9 cellular contexts compared by ENCODE assay signal in the genomic region with DNA sequence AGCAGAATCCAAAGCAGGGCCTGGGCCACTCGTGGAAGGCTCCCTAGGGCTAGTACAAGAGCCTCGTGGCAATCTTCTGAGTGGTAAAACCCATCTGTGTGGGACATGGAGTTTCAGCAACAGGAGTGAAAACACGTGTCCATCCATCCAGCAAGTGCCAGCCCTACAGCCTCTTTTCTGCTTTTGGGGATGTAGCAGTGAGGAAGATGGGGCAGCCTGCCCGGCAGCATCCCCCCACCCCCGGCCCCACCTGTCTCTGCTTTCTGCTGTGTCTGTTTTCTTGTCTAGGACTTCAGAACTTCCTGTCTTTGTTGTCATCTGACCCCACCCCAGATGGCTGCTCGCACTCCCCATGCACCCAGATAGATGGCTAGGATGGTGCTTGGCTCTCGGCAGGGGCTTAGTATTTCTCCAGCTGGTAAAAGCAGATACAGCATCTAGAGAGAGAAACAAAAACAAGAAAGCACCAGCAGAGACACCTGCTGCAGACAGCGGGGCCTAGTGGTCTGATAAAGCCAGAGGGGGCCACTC. TPM values are rescaled to one million over a fixed set of nuclear protein-coding genes. Genes with fewer than 3 reads are reported as not detected.
DNase-seq lines count a peak whose midpoint lies in the region; ATAC-seq and TF ChIP-seq lines count a peak whose summit lies in the region.
"Had no signal": no experiment of that assay in that cellular context is flagged by ENCODE, and none has a peak within 500 bp of the region (broad histone marks: within the 10 kb centered on the region; RNA-seq: fewer than 3 reads in every experiment).

No MANE protein-coding gene starts in this region.

- H3K36me3 ChIP-seq in hepatocyte (replicated peaks; ENCODE audit: insufficient read depth, low read depth), result no peaks in the 10 kb centered on the region
- H3K36me3 ChIP-seq in subcutaneous abdominal adipose tissue (ENCODE audit: control insufficient read depth in 5 of 5, insufficient read depth in 5 of 5, low read length in 5 of 5), result peaks cover 0 to 32% (median 24%) of the 10 kb centered on the region in 5 donors
- peaks cover 0 to 33% (median 7%) of the 10 kb centered on the region in 3 donors for H3K36me3 ChIP-seq in tibial nerve

- TF ChIP-seq CTCF in hepatocyte (IDR thresholded peaks at IDR 0.05; ENCODE audit: poor library complexity), result no peak
- no peak for TF ChIP-seq CTCF in tibial nerve (IDR thresholded peaks at IDR 0.05)

- peaks cover 32% of the 10 kb centered on the region for H3K4me1 Mint-ChIP-seq in activated T-cell treated with anti-CD3 and anti-CD28 coated beads, Interleukin-2, amount 50 U/mL, for 72 hours (ENCODE audit: low read depth)
- H3K4me1 Mint-ChIP-seq in activated CD8-positive, alpha-beta T cell treated with anti-CD3 and anti-CD28 coated beads, Interleukin-2, amount 10 ng/mL, durations not matched to agents 7 days and 5 days (ENCODE audit: low read depth), result peaks cover 38% of the 10 kb centered on the region

- no peaks in the 10 kb centered on the region for H3K9me2 ChIP-seq in hepatocyte (replicated peaks; ENCODE audit: insufficient read depth)

- peak overlapping the region; percentile 20 for H3K27ac Mint-ChIP-seq in activated T-cell treated with anti-CD3 and anti-CD28 coated beads, Interleukin-2, amount 50 U/mL, for 72 hours
- H3K27ac Mint-ChIP-seq in activated CD8-positive, alpha-beta T cell treated with anti-CD3 and anti-CD28 coated beads, Interleukin-2, amount 10 ng/mL, durations not matched to agents 7 days and 5 days, result peak overlapping the region; percentile 80

- no peaks in the 10 kb centered on the region for H3K27me3 ChIP-seq in hepatocyte
- no peaks in the 10 kb centered on the region for H3K27me3 ChIP-seq in subcutaneous abdominal adipose tissue (ENCODE audit: control insufficient read depth in 5 of 5, insufficient read depth in 4 of 5, low read length in 5 of 5)
- no peaks in the 10 kb centered on the region for H3K27me3 ChIP-seq in tibial nerve

- WGBS in hepatocyte (ENCODE audit: low lambda C conversion rate, missing lambda C conversion rate), result 93% methylated on average over 8 of the region's 8 CpGs
- WGBS in tibial nerve, 2 donors, result 57 to 76% methylated on average over 5 to 8 of the region's 8 CpGs

- H2AFZ ChIP-seq in hepatocyte, result no peak overlapping the region

- peaks cover 51% of the 10 kb centered on the region for H3K79me2 ChIP-seq in hepatocyte

- H3K27me3 Mint-ChIP-seq in activated T-cell treated with anti-CD3 and anti-CD28 coated beads, Interleukin-2, amount 50 U/mL, for 72 hours (ENCODE audit: low read depth), result no peaks in the 10 kb centered on the region
- no peaks in the 10 kb centered on the region for H3K27me3 Mint-ChIP-seq in activated CD8-positive, alpha-beta T cell treated with anti-CD3 and anti-CD28 coated beads, Interleukin-2, amount 10 ng/mL, durations not matched to agents 7 days and 5 days (ENCODE audit: low read depth)

- peak overlapping the region; percentile 80 to 85 for H3K4me3 Mint-ChIP-seq in activated T-cell treated with anti-CD3 and anti-CD28 coated beads, Interleukin-2, amount 50 U/mL, for 72 hours
- H3K4me3 Mint-ChIP-seq in activated CD8-positive, alpha-beta T cell treated with anti-CD3 and anti-CD28 coated beads, Interleukin-2, amount 10 ng/mL, durations not matched to agents 7 days and 5 days, result peak overlapping the region; percentile 76

- H3K9me3 Mint-ChIP-seq in activated T-cell treated with anti-CD3 and anti-CD28 coated beads, Interleukin-2, amount 50 U/mL, for 72 hours, result peaks cover 0 to 1% of the 10 kb centered on the region in 2 donors
- H3K9me3 Mint-ChIP-seq in activated CD8-positive, alpha-beta T cell treated with anti-CD3 and anti-CD28 coated beads, Interleukin-2, amount 10 ng/mL, durations not matched to agents 7 days and 5 days (ENCODE audit: insufficient read depth), result no peaks in the 10 kb centered on the region

- H3K4me3 ChIP-seq in hepatocyte (no peak overlapping the region), subcutaneous abdominal adipose tissue (ENCODE audit: low read depth in 1 of 5, low read length in 5 of 5) (peak overlapping the region in 4 of 5 donors; percentile 25 to 86 (median 76)), tibial nerve (peak overlapping the region in 1 of 4 donors; percentile 97)

- peaks cover 3 to 5% of the 10 kb centered on the region in 2 donors for H3K36me3 Mint-ChIP-seq in activated T-cell treated with anti-CD3 and anti-CD28 coated beads, Interleukin-2, amount 50 U/mL, for 72 hours (ENCODE audit: insufficient read depth in 2 of 2)
- peaks cover 11% of the 10 kb centered on the region for H3K36me3 Mint-ChIP-seq in activated CD8-positive, alpha-beta T cell treated with anti-CD3 and anti-CD28 coated beads, Interleukin-2, amount 10 ng/mL, durations not matched to agents 7 days and 5 days (ENCODE audit: low read depth)

- ATAC-seq in activated T-cell treated with anti-CD3 and anti-CD28 coated beads, Interleukin-2, amount 50 U/mL, for 72 hours (replicated peaks in 1 of 2), result no peak
- ATAC-seq in activated CD8-positive, alpha-beta T cell treated with anti-CD3 and anti-CD28 coated beads, Interleukin-2, amount 10 ng/mL, durations not matched to agents 7 days and 5 days, result no peak

- CTCF ChIA-PET in activated CD8-positive, alpha-beta T cell treated with anti-CD3 and anti-CD28 coated beads, Interleukin-2, amount 10 ng/mL, durations not matched to agents 7 days and 5 days (lab: Charles Lee), result no interaction called here

- TF ChIP-seq EP300 in tibial nerve (IDR thresholded peaks at IDR 0.05), result no peak

- H3K9ac ChIP-seq in subcutaneous abdominal adipose tissue (ENCODE audit: low read length in 5 of 5), result peak overlapping the region in 3 of 5 donors; percentile 80 to 98 (median 88)

- H3K4me1 ChIP-seq in hepatocyte (ENCODE audit: insufficient read depth) (peaks cover 23% of the 10 kb centered on the region), subcutaneous abdominal adipose tissue (ENCODE audit: control insufficient read depth in 5 of 5, insufficient read depth in 5 of 5, low read length in 5 of 5) (peaks cover 7 to 54% (median 46%) of the 10 kb centered on the region in 5 donors), tibial nerve (peaks cover 0 to 66% (median 41%) of the 10 kb centered on the region in 4 donors)

- POLR2A ChIA-PET in activated CD8-positive, alpha-beta T cell treated with anti-CD3 and anti-CD28 coated beads, Interleukin-2, amount 10 ng/mL, durations not matched to agents 7 days and 5 days (lab: Charles Lee), result interaction anchor here (0.5 kb wide), 2 partner anchors 48 to 108 kb away, joined by 3 read pairs; no protein-coding TSS in a partner anchor

- peak overlapping the region; percentile 95 for H3K4me2 ChIP-seq in hepatocyte

- H3K9me3 ChIP-seq in hepatocyte (ENCODE audit: low read depth) (no peaks in the 10 kb centered on the region), subcutaneous abdominal adipose tissue (ENCODE audit: control insufficient read depth in 5 of 5, low read length in 5 of 5) (no peaks in the 10 kb centered on the region), tibial nerve (no peaks in the 10 kb centered on the region)

- DNase-seq in activated T-cell treated with anti-CD3 and anti-CD28 coated beads, Interleukin-2, amount 50 U/mL, for 72 hours, result no peak
- DNase-seq in activated T-cell treated with anti-CD3 and anti-CD28 coated beads, Interleukin-2, amount 50 U/mL, for 1 hour, result no peak
- no peak for DNase-seq in activated CD8-positive, alpha-beta T cell treated with anti-CD3 and anti-CD28 coated beads, Interleukin-2, amount 10 ng/mL, durations not matched to agents 7 days and 5 days
- DNase-seq in hepatocyte (ENCODE audit: low spot score) (no peak), SHP77 (lab: John Stamatoyannopoulos, UW) (no peak), tibial nerve (ENCODE audit: low spot score in 2 of 2) (no peak)
- DNase-seq in stimulated activated CD4-positive, alpha-beta T cell treated with anti-CD3 and anti-CD28 coated beads, Interleukin-15, amount 100 ng/mL, for 24 hours, result no peak
- DNase-seq: anterior cingulate cortex had no signal

- peaks cover 28% of the 10 kb centered on the region for H4K20me1 ChIP-seq in hepatocyte (ENCODE audit: insufficient read depth, poor library complexity, severe bottlenecking)

- no peak overlapping the region for H3K27ac ChIP-seq in hepatocyte
- peak overlapping the region; percentile 57 for H3K27ac ChIP-seq in subcutaneous abdominal adipose tissue (ENCODE audit: low read depth, low read length)
- peak overlapping the region in 2 of 4 donors; percentile 87 to 92 for H3K27ac ChIP-seq in tibial nerve

- TF ChIP-seq POLR2A in tibial nerve (IDR thresholded peaks at IDR 0.05), result no peak

RNA-seq across cellular contexts. Expression of gene CPTP, which starts 1.5 kb away (rescaled TPM):
- 10 to 100 TPM; 18.0 to 22.8 TPM for total RNA-seq in activated T-cell treated with anti-CD3 and anti-CD28 coated beads, Interleukin-2, amount 50 U/mL, for 72 hours
- 10 to 100 TPM; 18.5 to 21.4 TPM for total RNA-seq in activated CD8-positive, alpha-beta T cell treated with anti-CD3 and anti-CD28 coated beads, Interleukin-2, amount 10 ng/mL, durations not matched to agents 7 days and 5 days
- total RNA-seq in hepatocyte (12.8 and 22.9 TPM in 2 replicates), tibial nerve (10 to 100 TPM; 12.0 to 24.9 (median 18.8) TPM)
- 43.2 and 45.6 TPM in 2 replicates for polyA plus RNA-seq in hepatocyte

RNA-seq across cellular contexts. Expression of gene INTS11, which starts 1.7 kb away (rescaled TPM):
- total RNA-seq in activated T-cell treated with anti-CD3 and anti-CD28 coated beads, Interleukin-2, amount 50 U/mL, for 72 hours, result 100 to 1,000 TPM; 108 to 131 TPM
- 100 to 1,000 TPM; 120 to 134 TPM for total RNA-seq in activated CD8-positive, alpha-beta T cell treated with anti-CD3 and anti-CD28 coated beads, Interleukin-2, amount 10 ng/mL, durations not matched to agents 7 days and 5 days
- 72.1 and 80.6 TPM in 2 replicates for total RNA-seq in hepatocyte
- polyA plus RNA-seq in hepatocyte, result 73.7 and 80.4 TPM in 2 replicates
- 100 to 1,000 TPM; 118 to 241 (median 157) TPM for total RNA-seq in tibial nerve

RNA-seq across cellular contexts. Expression of gene TAS1R3, which starts 4.9 kb away (rescaled TPM):
- total RNA-seq in activated T-cell treated with anti-CD3 and anti-CD28 coated beads, Interleukin-2, amount 50 U/mL, for 72 hours, result under 1 TPM; 0.91 to 0.95 TPM
- total RNA-seq in activated CD8-positive, alpha-beta T cell treated with anti-CD3 and anti-CD28 coated beads, Interleukin-2, amount 10 ng/mL, durations not matched to agents 7 days and 5 days, result 1 to 10 TPM in 1 of 2 experiments, under 1 TPM in 1; 0.78 to 1.2 TPM
- total RNA-seq in hepatocyte, result 0.17 TPM in 1 of 2 replicates, not detected in the other
- 0.42 and 1.0 TPM in 2 replicates for polyA plus RNA-seq in hepatocyte
- 1 to 10 TPM in 1 of 4 donors, under 1 TPM in 3; 0.21 to 1.2 (median 0.63) TPM for total RNA-seq in tibial nerve

RNA-seq across cellular contexts. Expression of gene PUSL1, which starts 17.7 kb away (rescaled TPM):
- total RNA-seq in activated T-cell treated with anti-CD3 and anti-CD28 coated beads, Interleukin-2, amount 50 U/mL, for 72 hours, result 10 to 100 TPM; 11.0 to 11.9 TPM
- 10 to 100 TPM; 24.0 to 26.2 TPM for total RNA-seq in activated CD8-positive, alpha-beta T cell treated with anti-CD3 and anti-CD28 coated beads, Interleukin-2, amount 10 ng/mL, durations not matched to agents 7 days and 5 days
- total RNA-seq in hepatocyte, result 27.7 and 36.2 TPM in 2 replicates
- 27.4 and 37.2 TPM in 2 replicates for polyA plus RNA-seq in hepatocyte
- 10 to 100 TPM; 17.5 to 22.2 (median 19.7) TPM for total RNA-seq in tibial nerve

RNA-seq across cellular contexts. Expression of gene ACAP3, which starts 18.4 kb away (rescaled TPM):
- 10 to 100 TPM; 28.6 to 37.9 TPM for total RNA-seq in activated T-cell treated with anti-CD3 and anti-CD28 coated beads, Interleukin-2, amount 50 U/mL, for 72 hours
- total RNA-seq in activated CD8-positive, alpha-beta T cell treated with anti-CD3 and anti-CD28 coated beads, Interleukin-2, amount 10 ng/mL, durations not matched to agents 7 days and 5 days, result 10 to 100 TPM; 65.2 to 87.3 TPM
- 50.9 and 56.0 TPM in 2 replicates for total RNA-seq in hepatocyte
- polyA plus RNA-seq in hepatocyte, result 87.1 and 108 TPM in 2 replicates
- total RNA-seq in tibial nerve, result 100 to 1,000 TPM in 1 of 4 donors, 10 to 100 TPM in 3; 34.3 to 125 (median 69.6) TPM
